Comparison of ENCODE assay signal across 18 cellular contexts in the genomic region with DNA sequence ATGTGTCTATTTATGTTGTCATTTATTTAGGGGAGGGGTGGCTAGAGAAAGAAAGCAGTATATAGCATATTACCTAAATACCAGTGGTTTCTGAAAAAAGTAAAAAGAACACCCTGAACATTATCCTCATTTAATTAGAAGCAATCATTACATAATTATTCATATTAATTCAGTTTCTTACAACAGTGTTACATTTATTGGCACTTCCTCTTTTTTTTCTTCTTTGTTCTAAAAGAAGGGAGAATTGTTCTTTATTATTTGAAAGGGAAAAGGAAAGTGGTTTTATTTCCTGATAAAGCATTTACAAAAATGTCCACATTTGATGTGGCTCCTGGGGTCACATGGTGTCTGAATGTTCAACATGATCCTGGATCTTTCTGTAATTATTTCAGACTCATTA.
DNase-seq lines count a peak whose midpoint lies in the region; ATAC-seq and TF ChIP-seq lines count a peak whose summit lies in the region.
"Had no signal": no experiment of that assay in that cellular context is flagged by ENCODE, and none has a peak within 500 bp of the region (broad histone marks: within the 10 kb centered on the region; RNA-seq: fewer than 3 reads in every experiment).

No MANE protein-coding gene starts in this region.

- H3K4me3 Mint-ChIP-seq in CD14-positive monocyte, result no peak overlapping the region
- H3K4me3 Mint-ChIP-seq in nephron, result no peak overlapping the region
- no peak overlapping the region for H3K4me3 Mint-ChIP-seq in endothelial cell (ENCODE audit: unreplicated experiment)
- H3K4me3 Mint-ChIP-seq: CD8-positive, alpha-beta memory T cell had no signal

- H3K4me1 Mint-ChIP-seq in CD14-positive monocyte, result peaks cover 12% of the 10 kb centered on the region
- H3K4me1 Mint-ChIP-seq in nephron, result peaks cover 21% of the 10 kb centered on the region
- peaks cover under 1% of the 10 kb centered on the region for H3K4me1 Mint-ChIP-seq in endothelial cell (ENCODE audit: unreplicated experiment)
- H3K4me1 Mint-ChIP-seq: CD8-positive, alpha-beta memory T cell had no signal

- no peak overlapping the region for H3K4me2 ChIP-seq in OCI-LY1 (ENCODE audit: low read length)

- peak overlapping the region in 4 of 7 donors; percentile 13 to 76 (median 54) for H3K27ac Mint-ChIP-seq in CD14-positive monocyte
- H3K27ac Mint-ChIP-seq in nephron, result peak overlapping the region in 2 of 3 experiments; percentile 49 to 67
- H3K27ac Mint-ChIP-seq in endothelial cell (ENCODE audit: unreplicated experiment), result no peak overlapping the region
- H3K27ac Mint-ChIP-seq: CD8-positive, alpha-beta memory T cell had no signal

- intact Hi-C loops in CD14-positive monocyte (cut with micrococcal nuclease) (loop anchor here in 1 of 2 donors (5.0 kb wide), 1 partner anchor 152 kb away; no protein-coding TSS in a partner anchor), left cardiac atrium (cut with DNase I) (no loop called here)

- no peak overlapping the region for H3K27ac ChIP-seq in OCI-LY1 (ENCODE audit: low read depth, low read length, poor library complexity, severe bottlenecking)
- H3K27ac ChIP-seq: SJCRH30 had no signal

- H3K9me2 ChIP-seq in OCI-LY1 (ENCODE audit: low read depth, low read length), result no peaks in the 10 kb centered on the region

- H3K27me3 Mint-ChIP-seq in CD14-positive monocyte (ENCODE audit: low read depth in 3 of 3) (no peaks in the 10 kb centered on the region), nephron (ENCODE audit: low read depth) (no peaks in the 10 kb centered on the region), endothelial cell (ENCODE audit: unreplicated experiment) (no peaks in the 10 kb centered on the region)

- H3K9me3 ChIP-seq in OCI-LY1 (ENCODE audit: low read length), result no peaks in the 10 kb centered on the region
- H3K9me3 ChIP-seq: SJCRH30 had no signal

- H2AFZ ChIP-seq in OCI-LY1 (ENCODE audit: low read length), result peak overlapping the region; percentile 35; the same call in 1 of the 2 replicates

- H3K9me3 Mint-ChIP-seq in CD14-positive monocyte (peaks cover 0 to 2% (median 0%) of the 10 kb centered on the region in 7 donors), nephron (no peaks in the 10 kb centered on the region), endothelial cell (ENCODE audit: unreplicated experiment) (no peaks in the 10 kb centered on the region)
- H3K9me3 Mint-ChIP-seq: CD8-positive, alpha-beta memory T cell had no signal

- no peak for ATAC-seq in left cardiac atrium
- ATAC-seq: K562 had no signal

- H3K9ac ChIP-seq in OCI-LY1 (ENCODE audit: low read length), result no peak overlapping the region

- H3K27me3 ChIP-seq in OCI-LY1 (ENCODE audit: insufficient read depth, low read length), result no peaks in the 10 kb centered on the region
- H3K27me3 ChIP-seq: SJCRH30 had no signal

- no peaks in the 10 kb centered on the region for H4K20me1 ChIP-seq in OCI-LY1 (ENCODE audit: insufficient read depth, low read length)

- H3K4me1 ChIP-seq in OCI-LY1 (ENCODE audit: insufficient read depth, low read length, severe bottlenecking), result peaks cover 29% of the 10 kb centered on the region
- H3K4me1 ChIP-seq: SJCRH30 had no signal

- no peaks in the 10 kb centered on the region for H3F3A ChIP-seq in OCI-LY1 (ENCODE audit: insufficient read depth, low read length)

- no peaks in the 10 kb centered on the region for H3K79me2 ChIP-seq in OCI-LY1 (ENCODE audit: insufficient read depth, low read length)

- DNase-seq in CD14-positive monocyte (ENCODE audit: low spot score), result no peak
- DNase-seq in Kasumi-1 (lab: John Stamatoyannopoulos, UW), result peak; percentile 26 to 68
- DNase-seq in left cardiac atrium, result no peak
- no peak for DNase-seq in endothelial cell (ENCODE audit: low spot score)
- no peak for DNase-seq in A172 (ENCODE audit: low spot score)
- DNase-seq: ACHN; CD8-positive, alpha-beta memory T cell; DND-41; GDM1; GOT3; NCI-H187 treated with DMSO at 0.1 percent for 48 hours; NCI-H774; RPMI8226; SJCRH30; SW 1271 had no signal

- no peaks in the 10 kb centered on the region for H3K36me3 ChIP-seq in OCI-LY1 (ENCODE audit: insufficient read depth, low read length)
- H3K36me3 ChIP-seq: SJCRH30 had no signal

- H3K4me3 ChIP-seq in OCI-LY1 (ENCODE audit: low read depth, low read length, poor library complexity, severe bottlenecking), result no peak overlapping the region
- H3K4me3 ChIP-seq: K562, SJCRH30 had no signal

- no peak for TF ChIP-seq CTCF in CD14-positive monocyte (IDR thresholded peaks at IDR 0.05)
- no peak for TF ChIP-seq CTCF in OCI-LY1 (IDR thresholded peaks at IDR 0.05; ENCODE audit: low read length)
- TF ChIP-seq CTCF in nephron (IDR thresholded peaks at IDR 0.05; ENCODE audit: unreplicated experiment in 3 of 3), result no peak
- TF ChIP-seq CTCF in endothelial cell (IDR thresholded peaks at IDR 0.05; ENCODE audit: unreplicated experiment), result no peak

- no peaks in the 10 kb centered on the region for H3K36me3 Mint-ChIP-seq in CD14-positive monocyte
- no peaks in the 10 kb centered on the region for H3K36me3 Mint-ChIP-seq in nephron (ENCODE audit: low read depth)
- H3K36me3 Mint-ChIP-seq in endothelial cell (ENCODE audit: low read depth, unreplicated experiment), result no peaks in the 10 kb centered on the region
- H3K36me3 Mint-ChIP-seq: CD8-positive, alpha-beta memory T cell had no signal

Comparison
In these comparisons a context has a peak if more than half of its experiments do, and no peak if none do; other contexts are left out.
1. DNase-seq: peak in Kasumi-1 (2 of 2); none in CD14-positive monocyte (single experiment), left cardiac atrium (single experiment), endothelial cell (single experiment) and A172 (single experiment).